Comparison of ENCODE assay signal across 29 cellular contexts in genomic region chr20:62910217-62910766, GRCh38. TPM values are rescaled to one million over a fixed set of nuclear protein-coding genes. Genes with fewer than 3 reads are reported as not detected.
DNase-seq lines count a peak whose midpoint lies in the region; ATAC-seq, FAIRE-seq and TF ChIP-seq lines count a peak whose summit lies in the region.
"Had no signal": no experiment of that assay in that cellular context is flagged by ENCODE, and none has a peak within 500 bp of the region (broad histone marks: within the 10 kb centered on the region; RNA-seq: fewer than 3 reads in every experiment).

No MANE protein-coding gene starts in this region.

- DNase-seq in HepG2 (ENCODE audit: low spot score) (no peak), right lobe of liver (no peak), Peyer's patch (peak in 2 of 3 donors; percentile 34 to 41), endodermal cell (no peak), hippocampal formation (lab: John Stamatoyannopoulos, UW) (no peak), NCI-H2171 treated with DMSO at 0.1 percent for 48 hours (lab: John Stamatoyannopoulos, UW) (no peak)
- DNase-seq in stimulated activated naive CD8-positive, alpha-beta T cell treated with anti-CD3 and anti-CD28 coated beads, Interleukin-15, amount 100 ng/mL, for 72 hours = no peak
- DNase-seq: activated gamma-delta T cell; activated T-cell treated with anti-CD3 and anti-CD28 coated beads for 4 hours; C1 segment of cervical spinal cord; DND-41; effector CD8-positive, alpha-beta T cell; Kasumi-1; kidney glomerular epithelial cell; mammary epithelial cell; NCI-H2171; NCI-H510A treated with DMSO at 0.1 percent for 48 hours; NK-92 treated with Interleukin-12 subunit alpha and Interleukin-12 subunit beta, amount 100 ng/mL, for 24 hours; PC-9; SIG-M5; sigmoid colon; stimulated activated CD4-positive, alpha-beta T cell treated with anti-CD3 and anti-CD28 coated beads, Interleukin-4, amount 100 ng/mL, for 4 hours; stimulated activated naive CD4-positive, alpha-beta T cell; SW 1271 had no signal

- TF ChIP-seq CTCF in HepG2 (CRISPR knock-in tag; IDR thresholded peaks at IDR 0.05) = no peak
- no peak for TF ChIP-seq CTCF in right lobe of liver (IDR thresholded peaks at IDR 0.05)
- no peak for TF ChIP-seq CTCF in Peyer's patch (IDR thresholded peaks at IDR 0.05)
- TF ChIP-seq CTCF in endodermal cell (conservative IDR thresholded peaks at IDR 0.05) = no peak

- peaks cover 77% of the 10 kb centered on the region for H3K36me3 Mint-ChIP-seq in endodermal cell (ENCODE audit: low read depth)

- no peak overlapping the region for H2AFZ ChIP-seq in HepG2 (ENCODE audit: low read length)
- H2AFZ ChIP-seq: PC-9 had no signal

- POLR2A ChIA-PET in HepG2 (lab: Yijun Ruan, JAX) = no interaction called here

- peaks cover 28% of the 10 kb centered on the region for H3K4me1 ChIP-seq in HepG2 (ENCODE audit: insufficient read depth, low read length)
- H3K4me1 ChIP-seq in right lobe of liver = peaks cover 0 to 23% (median 7%) of the 10 kb centered on the region in 4 donors
- peaks cover 0 to 18% (median 3%) of the 10 kb centered on the region in 4 donors for H3K4me1 ChIP-seq in Peyer's patch
- H3K4me1 ChIP-seq in endodermal cell (ENCODE audit: control insufficient read depth, insufficient read depth, low read length) = peaks cover 13% of the 10 kb centered on the region
- H3K4me1 ChIP-seq: prostate gland had no signal

- TF ChIP-seq RAD21 in HepG2 (CRISPR knock-in tag; IDR thresholded peaks at IDR 0.05) = no peak

- no peak for ATAC-seq in HepG2
- ATAC-seq in right lobe of liver = no peak
- ATAC-seq in stimulated activated naive CD8-positive, alpha-beta T cell treated with anti-CD3 and anti-CD28 coated beads, Interleukin-15, amount 100 ng/mL, for 72 hours = no peak
- no peak for ATAC-seq in GM21528 (IDR thresholded peaks at IDR 0.05; ENCODE audit: low FRiP score, unreplicated experiment)

- H3K36me3 ChIP-seq in HepG2 (replicated peaks in 1 of 2; ENCODE audit: control insufficient read depth in 1 of 2, insufficient read depth in 2 of 2, low read length in 2 of 2) (peaks cover 75 to 84% of the 10 kb centered on the region in 2 experiments), right lobe of liver (peaks cover 10 to 79% (median 51%) of the 10 kb centered on the region in 4 donors), Peyer's patch (peaks cover 0 to 82% (median 0%) of the 10 kb centered on the region in 3 donors), endodermal cell (ENCODE audit: control insufficient read depth, insufficient read depth, low read length) (peaks cover 89% of the 10 kb centered on the region)

- FAIRE-seq in HepG2 (lab: Jason Lieb, UNC) = no peak
- FAIRE-seq: colon had no signal

- no peaks in the 10 kb centered on the region for H3K27me3 Mint-ChIP-seq in endodermal cell (ENCODE audit: insufficient read depth)
- H3K27me3 Mint-ChIP-seq in stimulated activated naive CD8-positive, alpha-beta T cell treated with anti-CD3 and anti-CD28 coated beads, Interleukin-15, amount 100 ng/mL, for 72 hours = no peaks in the 10 kb centered on the region

- no peak overlapping the region for H3K4me3 Mint-ChIP-seq in endodermal cell
- no peak overlapping the region for H3K4me3 Mint-ChIP-seq in stimulated activated naive CD8-positive, alpha-beta T cell treated with anti-CD3 and anti-CD28 coated beads, Interleukin-15, amount 100 ng/mL, for 72 hours

- peaks cover 18% of the 10 kb centered on the region for H3K4me1 Mint-ChIP-seq in endodermal cell
- H3K4me1 Mint-ChIP-seq in stimulated activated naive CD8-positive, alpha-beta T cell treated with anti-CD3 and anti-CD28 coated beads, Interleukin-15, amount 100 ng/mL, for 72 hours = peaks cover 56% of the 10 kb centered on the region

- H3K27ac Mint-ChIP-seq in endodermal cell = peak overlapping the region; percentile 81
- peak overlapping the region; percentile 40 to 51 for H3K27ac Mint-ChIP-seq in stimulated activated naive CD8-positive, alpha-beta T cell treated with anti-CD3 and anti-CD28 coated beads, Interleukin-15, amount 100 ng/mL, for 72 hours

- no peaks in the 10 kb centered on the region for H3K9me3 ChIP-seq in HepG2 (ENCODE audit: low read length)
- H3K9me3 ChIP-seq in right lobe of liver = no peaks in the 10 kb centered on the region
- no peaks in the 10 kb centered on the region for H3K9me3 ChIP-seq in Peyer's patch
- H3K9me3 ChIP-seq in endodermal cell (ENCODE audit: control insufficient read depth, low read length) = no peaks in the 10 kb centered on the region
- H3K9me3 ChIP-seq: neutrophil, prostate gland, sigmoid colon, thoracic aorta had no signal

- no TSS peak for BruUV-seq in HepG2 (replicated peaks; lab: Mats Ljungman, UMichigan)

- H3K4me2 ChIP-seq in HepG2 (ENCODE audit: low read depth, low read length) = no peak overlapping the region
- H3K4me2 ChIP-seq: PC-9 had no signal

- H3K4me3 ChIP-seq in HepG2 (replicated peaks in 1 of 3; ENCODE audit: insufficient read depth in 1 of 3, low read depth in 2 of 3, low read length in 3 of 3) (no peak overlapping the region), right lobe of liver (no peak overlapping the region), Peyer's patch (no peak overlapping the region), endodermal cell (ENCODE audit: low read length) (no peak overlapping the region)
- H3K4me3 ChIP-seq: PC-9, prostate gland, sigmoid colon, thoracic aorta had no signal

- H4K20me1 ChIP-seq in HepG2 (ENCODE audit: insufficient read depth, low read length) = peaks cover 72% of the 10 kb centered on the region

- no peaks in the 10 kb centered on the region for H3K9me3 Mint-ChIP-seq in endodermal cell
- no peaks in the 10 kb centered on the region for H3K9me3 Mint-ChIP-seq in stimulated activated naive CD8-positive, alpha-beta T cell treated with anti-CD3 and anti-CD28 coated beads, Interleukin-15, amount 100 ng/mL, for 72 hours

- in situ Hi-C loops in HepG2 (cut with HindIII; ENCODE audit: extremely low pct_ligation_motif_present, low pct_unique_long_range_greater_than_20kb) = no loop called here

- H3K27ac ChIP-seq in HepG2 (ENCODE audit: extremely low read length, insufficient read depth, low read length) = no peak overlapping the region
- no peak overlapping the region for H3K27ac ChIP-seq in right lobe of liver
- no peak overlapping the region for H3K27ac ChIP-seq in Peyer's patch
- no peak overlapping the region for H3K27ac ChIP-seq in endodermal cell (ENCODE audit: low read depth, low read length)
- H3K27ac ChIP-seq: neutrophil, PC-9, prostate gland, sigmoid colon, thoracic aorta had no signal

- H3K9ac ChIP-seq in HepG2 (ENCODE audit: insufficient read depth, low read depth, low read length) = no peak overlapping the region
- H3K9ac ChIP-seq in endodermal cell (ENCODE audit: extremely low read depth, low read length, poor library complexity, severe bottlenecking) = no peak overlapping the region

- intact Hi-C loops in HepG2 (cut with micrococcal nuclease; ENCODE audit: unreplicated experiment) (no loop called here), right lobe of liver (cut with DNase I) (no loop called here)

- 95% methylated on average over 11 of the region's 11 CpGs for WGBS in HepG2 (ENCODE audit: low lambda C conversion rate)
- WGBS in right lobe of liver (ENCODE audit: insufficient coverage, low coverage, low lambda C conversion rate, missing lambda C conversion rate) = 93% methylated on average over 6 of the region's 11 CpGs
- 96% methylated on average over 8 to 11 of the region's 11 CpGs for WGBS in endodermal cell (ENCODE audit: insufficient coverage in 1 of 2, insufficient read length in 1 of 2), 2 experiments

- no peaks in the 10 kb centered on the region for H3K27me3 ChIP-seq in HepG2 (ENCODE audit: control insufficient read depth in 1 of 2, insufficient read depth in 2 of 2, low read length in 2 of 2)
- H3K27me3 ChIP-seq in right lobe of liver = no peaks in the 10 kb centered on the region
- H3K27me3 ChIP-seq in Peyer's patch = no peaks in the 10 kb centered on the region
- no peaks in the 10 kb centered on the region for H3K27me3 ChIP-seq in endodermal cell (ENCODE audit: control insufficient read depth, insufficient read depth, low read length, poor library complexity, severe bottlenecking)
- H3K27me3 ChIP-seq: neutrophil, sigmoid colon had no signal

- TF ChIP-seq POLR2A in HepG2 (IDR thresholded peaks at IDR 0.05; ENCODE audit: insufficient read depth in 1 of 2, low read depth in 2 of 2, low read length in 2 of 2) = peak in 1 of 2 experiments; percentile 53; a peak in 3 of 4 replicates
- no peak for TF ChIP-seq POLR2A in right lobe of liver (IDR thresholded peaks at IDR 0.05)
- TF ChIP-seq POLR2A in Peyer's patch (IDR thresholded peaks at IDR 0.05) = no peak

- CTCF ChIA-PET in HepG2 (lab: Yijun Ruan, JAX; ENCODE audit: low intra/inter-chr PET ratio, low total read pairs) = no interaction called here

- no peak for TF ChIP-seq EP300 in HepG2 (IDR thresholded peaks at IDR 0.05; ENCODE audit: low read depth in 2 of 2, low read length in 2 of 2)
- TF ChIP-seq EP300 in HepG2 (CRISPR knock-in tag; IDR thresholded peaks at IDR 0.05; ENCODE audit: borderline replicate concordance) = no peak

- peaks cover 83% of the 10 kb centered on the region for H3K79me2 ChIP-seq in HepG2 (ENCODE audit: insufficient read depth, low read length)

RNA-seq across cellular contexts. Expression of gene DIDO1, which starts 16.0 kb away (rescaled TPM):
- total RNA-seq in HepG2 (2016; rRNA removed; fragmentation: Illumina TruSeq; extraction: Trizol) = 75.1 and 77.0 TPM in 2 replicates
- total RNA-seq in HepG2 (2016; cell fraction: cytosol; rRNA removed; fragmentation: Illumina TruSeq; extraction: Trizol; ENCODE audit: low read depth) = 14.5 and 17.3 TPM in 2 replicates
- 71.7 and 75.6 TPM in 2 replicates for total RNA-seq in HepG2 (2016; cell fraction: insoluble cytoplasmic fraction; rRNA removed; fragmentation: Illumina TruSeq; extraction: Trizol)
- total RNA-seq in HepG2 (2016; cell fraction: membrane; rRNA removed; fragmentation: Illumina TruSeq; extraction: Trizol) = 32.1 and 34.1 TPM in 2 replicates
- 86.6 and 98.5 TPM in 2 replicates for total RNA-seq in HepG2 (2016; cell fraction: nucleus; rRNA removed; fragmentation: Illumina TruSeq; extraction: Trizol)
- 72.6 and 75.0 TPM in 2 replicates for polyA plus RNA-seq in HepG2 (2011; rRNA removed)
- polyA plus RNA-seq in HepG2 (2011; cell fraction: cytosol; rRNA removed) = 53.2 and 57.1 TPM in 2 replicates
- 292 and 297 TPM in 2 replicates for polyA plus RNA-seq in HepG2 (2011; cell fraction: nucleus; rRNA removed)
- polyA plus RNA-seq in HepG2 (2012) = 67.9 and 74.0 TPM in 2 replicates
- polyA plus RNA-seq in HepG2 (2016; cell fraction: cytosol; fragmentation: Illumina TruSeq; extraction: Trizol; ENCODE audit: low read depth) = 3.0 TPM in 2 replicates
- 61.5 and 65.9 TPM in 2 replicates for polyA plus RNA-seq in HepG2 (2016; cell fraction: insoluble cytoplasmic fraction; fragmentation: Illumina TruSeq; extraction: Trizol; ENCODE audit: low read depth)
- polyA plus RNA-seq in HepG2 (2016; cell fraction: membrane; fragmentation: Illumina TruSeq; extraction: Trizol; ENCODE audit: low read depth) = 10.9 and 11.6 TPM in 2 replicates
- 130 and 135 TPM in 2 replicates for polyA plus RNA-seq in HepG2 (2016; cell fraction: nucleus; fragmentation: Illumina TruSeq; extraction: Trizol; ENCODE audit: insufficient read depth, low read depth)
- 33.0 and 89.8 TPM in 2 replicates for polyA minus RNA-seq in HepG2 (2011; rRNA and poly(A)+ RNA removed; ENCODE audit: low replicate concordance)
- polyA minus RNA-seq in HepG2 (2011; cell fraction: cytosol; rRNA and poly(A)+ RNA removed) = 30.7 and 35.0 TPM in 2 replicates
- polyA minus RNA-seq in HepG2 (2011; cell fraction: nucleus; rRNA and poly(A)+ RNA removed) = 139 and 144 TPM in 2 replicates
- 10 to 100 TPM; 18.3 to 28.1 (median 21.1) TPM for total RNA-seq in right lobe of liver
- 100 to 1,000 TPM in 2 of 4 donors, 10 to 100 TPM in 2; 72.5 to 143 (median 105) TPM for total RNA-seq in Peyer's patch
- total RNA-seq in endodermal cell = 10 to 100 TPM; 53.5 to 68.3 TPM
- polyA plus RNA-seq in endodermal cell (2013, experiment 1 of 2) = 47.8 TPM
- polyA plus RNA-seq in endodermal cell (2013, experiment 2 of 2) = 43.0 TPM

RNA-seq across cellular contexts. Expression of gene GID8, which starts 27.7 kb away (rescaled TPM):
- total RNA-seq in HepG2 (2016; rRNA removed; fragmentation: Illumina TruSeq; extraction: Trizol) = 59.8 and 74.4 TPM in 2 replicates
- 17.8 and 18.7 TPM in 2 replicates for total RNA-seq in HepG2 (2016; cell fraction: cytosol; rRNA removed; fragmentation: Illumina TruSeq; extraction: Trizol; ENCODE audit: low read depth)
- total RNA-seq in HepG2 (2016; cell fraction: insoluble cytoplasmic fraction; rRNA removed; fragmentation: Illumina TruSeq; extraction: Trizol) = 60.3 and 68.0 TPM in 2 replicates
- total RNA-seq in HepG2 (2016; cell fraction: membrane; rRNA removed; fragmentation: Illumina TruSeq; extraction: Trizol) = 45.9 and 46.6 TPM in 2 replicates
- 35.6 and 42.8 TPM in 2 replicates for total RNA-seq in HepG2 (2016; cell fraction: nucleus; rRNA removed; fragmentation: Illumina TruSeq; extraction: Trizol)
- polyA plus RNA-seq in HepG2 (2011; rRNA removed) = 39.0 and 39.6 TPM in 2 replicates
- polyA plus RNA-seq in HepG2 (2011; cell fraction: cytosol; rRNA removed) = 39.6 and 40.7 TPM in 2 replicates
- polyA plus RNA-seq in HepG2 (2011; cell fraction: nucleus; rRNA removed) = 23.9 and 26.9 TPM in 2 replicates
- 36.8 and 46.0 TPM in 2 replicates for polyA plus RNA-seq in HepG2 (2012)
- 14.5 and 16.6 TPM in 2 replicates for polyA plus RNA-seq in HepG2 (2016; cell fraction: cytosol; fragmentation: Illumina TruSeq; extraction: Trizol; ENCODE audit: low read depth)
- 66.0 and 70.4 TPM in 2 replicates for polyA plus RNA-seq in HepG2 (2016; cell fraction: insoluble cytoplasmic fraction; fragmentation: Illumina TruSeq; extraction: Trizol; ENCODE audit: low read depth)
- polyA plus RNA-seq in HepG2 (2016; cell fraction: membrane; fragmentation: Illumina TruSeq; extraction: Trizol; ENCODE audit: low read depth) = 31.6 and 32.0 TPM in 2 replicates
- 58.8 and 62.9 TPM in 2 replicates for polyA plus RNA-seq in HepG2 (2016; cell fraction: nucleus; fragmentation: Illumina TruSeq; extraction: Trizol; ENCODE audit: insufficient read depth, low read depth)
- 30.6 and 61.9 TPM in 2 replicates for polyA minus RNA-seq in HepG2 (2011; rRNA and poly(A)+ RNA removed; ENCODE audit: low replicate concordance)
- 28.5 and 31.3 TPM in 2 replicates for polyA minus RNA-seq in HepG2 (2011; cell fraction: cytosol; rRNA and poly(A)+ RNA removed)
- polyA minus RNA-seq in HepG2 (2011; cell fraction: nucleus; rRNA and poly(A)+ RNA removed) = 27.2 and 34.4 TPM in 2 replicates
- 10 to 100 TPM; 12.6 to 18.9 (median 15.1) TPM for total RNA-seq in right lobe of liver
- 10 to 100 TPM; 22.3 to 26.5 (median 24.0) TPM for total RNA-seq in Peyer's patch
- 10 to 100 TPM; 51.5 to 52.1 TPM for total RNA-seq in endodermal cell
- polyA plus RNA-seq in endodermal cell (2013, experiment 1 of 2) = 47.3 TPM
- polyA plus RNA-seq in endodermal cell (2013, experiment 2 of 2) = 41.8 TPM

RNA-seq across cellular contexts. Expression of gene SLC17A9, which starts 42.2 kb away (rescaled TPM):
- total RNA-seq in HepG2 (2016; rRNA removed; fragmentation: Illumina TruSeq; extraction: Trizol) (33.6 and 110 TPM in 2 replicates), right lobe of liver (10 to 100 TPM; 29.8 to 99.4 (median 54.1) TPM), Peyer's patch (10 to 100 TPM in 1 of 4 donors, 1 to 10 TPM in 3; 3.8 to 19.0 (median 5.2) TPM), endodermal cell (10 to 100 TPM in 1 of 2 donors, 1 to 10 TPM in 1; 8.9 to 10.2 TPM)
- total RNA-seq in HepG2 (2016; cell fraction: cytosol; rRNA removed; fragmentation: Illumina TruSeq; extraction: Trizol; ENCODE audit: low read depth) = 27.1 and 27.6 TPM in 2 replicates
- 25.3 and 116 TPM in 2 replicates for total RNA-seq in HepG2 (2016; cell fraction: insoluble cytoplasmic fraction; rRNA removed; fragmentation: Illumina TruSeq; extraction: Trizol)
- total RNA-seq in HepG2 (2016; cell fraction: membrane; rRNA removed; fragmentation: Illumina TruSeq; extraction: Trizol) = 36.6 and 38.0 TPM in 2 replicates
- 145 and 168 TPM in 2 replicates for total RNA-seq in HepG2 (2016; cell fraction: nucleus; rRNA removed; fragmentation: Illumina TruSeq; extraction: Trizol)
- 191 and 280 TPM in 2 replicates for polyA plus RNA-seq in HepG2 (2011; rRNA removed)
- polyA plus RNA-seq in HepG2 (2011; cell fraction: cytosol; rRNA removed) = 57.2 and 94.5 TPM in 2 replicates
- polyA plus RNA-seq in HepG2 (2011; cell fraction: nucleus; rRNA removed) = 3,698 and 4,960 TPM in 2 replicates
- 173 and 220 TPM in 2 replicates for polyA plus RNA-seq in HepG2 (2012)
- 16.5 and 18.1 TPM in 2 replicates for polyA plus RNA-seq in HepG2 (2016; cell fraction: cytosol; fragmentation: Illumina TruSeq; extraction: Trizol; ENCODE audit: low read depth)
- 36.5 and 42.6 TPM in 2 replicates for polyA plus RNA-seq in HepG2 (2016; cell fraction: insoluble cytoplasmic fraction; fragmentation: Illumina TruSeq; extraction: Trizol; ENCODE audit: low read depth)
- polyA plus RNA-seq in HepG2 (2016; cell fraction: membrane; fragmentation: Illumina TruSeq; extraction: Trizol; ENCODE audit: low read depth) = 30.7 and 32.6 TPM in 2 replicates
- 553 and 603 TPM in 2 replicates for polyA plus RNA-seq in HepG2 (2016; cell fraction: nucleus; fragmentation: Illumina TruSeq; extraction: Trizol; ENCODE audit: insufficient read depth, low read depth)
- polyA minus RNA-seq in HepG2 (2011; rRNA and poly(A)+ RNA removed; ENCODE audit: low replicate concordance) = 0.07 and 195 TPM in 2 replicates
- polyA minus RNA-seq in HepG2 (2011; cell fraction: cytosol; rRNA and poly(A)+ RNA removed) = 33.4 and 43.3 TPM in 2 replicates
- 176 and 196 TPM in 2 replicates for polyA minus RNA-seq in HepG2 (2011; cell fraction: nucleus; rRNA and poly(A)+ RNA removed)
- 3.2 TPM for polyA plus RNA-seq in endodermal cell (2013, experiment 1 of 2)
- 3.4 TPM for polyA plus RNA-seq in endodermal cell (2013, experiment 2 of 2)

RNA-seq across cellular contexts. Expression of gene TCFL5, which starts 48.7 kb away (rescaled TPM):
- total RNA-seq in HepG2 (2016; rRNA removed; fragmentation: Illumina TruSeq; extraction: Trizol) (20.0 and 21.1 TPM in 2 replicates), right lobe of liver (1 to 10 TPM; 2.9 to 5.1 (median 3.9) TPM), Peyer's patch (1 to 10 TPM; 2.6 to 6.6 (median 5.0) TPM), endodermal cell (10 to 100 TPM; 15.8 to 17.4 TPM)
- 13.3 and 17.7 TPM in 2 replicates for total RNA-seq in HepG2 (2016; cell fraction: cytosol; rRNA removed; fragmentation: Illumina TruSeq; extraction: Trizol; ENCODE audit: low read depth)
- total RNA-seq in HepG2 (2016; cell fraction: insoluble cytoplasmic fraction; rRNA removed; fragmentation: Illumina TruSeq; extraction: Trizol) = 20.4 and 21.0 TPM in 2 replicates
- 28.7 and 36.7 TPM in 2 replicates for total RNA-seq in HepG2 (2016; cell fraction: membrane; rRNA removed; fragmentation: Illumina TruSeq; extraction: Trizol)
- 11.4 and 12.6 TPM in 2 replicates for total RNA-seq in HepG2 (2016; cell fraction: nucleus; rRNA removed; fragmentation: Illumina TruSeq; extraction: Trizol)
- 14.2 and 14.8 TPM in 2 replicates for polyA plus RNA-seq in HepG2 (2011; rRNA removed)
- 9.0 and 11.8 TPM in 2 replicates for polyA plus RNA-seq in HepG2 (2011; cell fraction: cytosol; rRNA removed)
- 6.4 and 8.0 TPM in 2 replicates for polyA plus RNA-seq in HepG2 (2011; cell fraction: nucleus; rRNA removed)
- 12.4 and 13.3 TPM in 2 replicates for polyA plus RNA-seq in HepG2 (2012)
- polyA plus RNA-seq in HepG2 (2016; cell fraction: cytosol; fragmentation: Illumina TruSeq; extraction: Trizol; ENCODE audit: low read depth) = 13.1 and 14.7 TPM in 2 replicates
- polyA plus RNA-seq in HepG2 (2016; cell fraction: insoluble cytoplasmic fraction; fragmentation: Illumina TruSeq; extraction: Trizol; ENCODE audit: low read depth) = 19.5 and 20.9 TPM in 2 replicates
- 25.6 and 29.7 TPM in 2 replicates for polyA plus RNA-seq in HepG2 (2016; cell fraction: membrane; fragmentation: Illumina TruSeq; extraction: Trizol; ENCODE audit: low read depth)
- polyA plus RNA-seq in HepG2 (2016; cell fraction: nucleus; fragmentation: Illumina TruSeq; extraction: Trizol; ENCODE audit: insufficient read depth, low read depth) = 21.4 and 23.1 TPM in 2 replicates
- polyA minus RNA-seq in HepG2 (2011; rRNA and poly(A)+ RNA removed; ENCODE audit: low replicate concordance) = 4.7 and 6.4 TPM in 2 replicates
- 9.9 and 10.2 TPM in 2 replicates for polyA minus RNA-seq in HepG2 (2011; cell fraction: cytosol; rRNA and poly(A)+ RNA removed)
- 5.2 and 6.1 TPM in 2 replicates for polyA minus RNA-seq in HepG2 (2011; cell fraction: nucleus; rRNA and poly(A)+ RNA removed)
- polyA plus RNA-seq in endodermal cell (2013, experiment 1 of 2) = 21.1 TPM
- polyA plus RNA-seq in endodermal cell (2013, experiment 2 of 2) = 22.4 TPM

Comparison
In these comparisons a context has a peak if more than half of its experiments do, and no peak if none do; other contexts are left out.
1. DNase-seq: peak in Peyer's patch (2 of 3); none in HepG2 (single experiment), right lobe of liver (0 of 3), endodermal cell (single experiment), stimulated activated naive CD8-positive, alpha-beta T cell treated with anti-CD3 and anti-CD28 coated beads, Interleukin-15, amount 100 ng/mL, for 72 hours (0 of 2), hippocampal formation (0 of 2) and NCI-H2171 treated with DMSO at 0.1 percent for 48 hours (single experiment).